ENCODE assay signal across 8 cellular contexts in the genomic region with DNA sequence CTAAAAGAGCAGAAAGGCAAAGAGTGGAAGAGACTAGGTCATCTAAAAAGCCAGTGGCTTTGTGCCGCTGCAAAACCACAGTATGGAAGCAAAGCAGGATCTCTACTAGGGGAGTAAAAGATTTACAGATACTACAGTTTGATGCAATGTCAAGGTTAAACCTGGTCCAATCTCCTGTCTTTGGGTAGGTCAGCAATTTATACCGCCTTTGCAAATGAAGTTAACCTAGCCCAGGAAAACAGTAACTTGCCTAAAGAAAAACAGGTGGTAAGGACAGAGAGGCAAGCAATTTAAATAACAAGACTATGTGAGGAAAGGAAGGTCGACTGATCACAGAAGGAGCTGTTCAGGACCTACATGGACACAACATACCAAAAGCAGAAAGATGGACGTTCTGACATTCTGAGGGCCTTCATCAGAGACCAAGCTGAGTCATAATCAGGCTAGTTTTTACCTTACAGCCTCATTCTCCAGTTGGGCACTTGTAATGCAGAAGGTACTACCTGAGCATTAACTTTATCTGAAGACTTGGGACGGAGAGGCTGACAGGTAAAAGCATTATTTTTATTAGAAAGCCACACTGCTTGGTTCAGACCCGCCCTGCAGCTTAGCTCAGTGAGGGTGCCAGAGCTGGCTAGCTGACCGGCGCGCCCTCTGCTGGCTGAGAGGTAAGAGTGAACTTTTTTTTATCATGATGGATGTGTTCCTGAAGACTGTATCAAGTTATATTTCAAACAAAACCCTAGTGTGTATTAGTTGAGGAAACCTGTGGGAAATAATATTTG. TPM values are rescaled to one million over a fixed set of nuclear protein-coding genes. Genes with fewer than 3 reads are reported as not detected.
DNase-seq lines count a peak whose midpoint lies in the region; ATAC-seq and TF ChIP-seq lines count a peak whose summit lies in the region.

No MANE protein-coding gene starts in this region.

- no peaks in the 10 kb centered on the region for H3K36me3 Mint-ChIP-seq in Calu3 (ENCODE audit: insufficient read depth, unreplicated experiment)
- H3K36me3 Mint-ChIP-seq in activated T-cell treated with anti-CD3 and anti-CD28 coated beads, Interleukin-2, amount 50 U/mL, for 72 hours (ENCODE audit: insufficient read depth in 2 of 2) = no peaks in the 10 kb centered on the region
- no peaks in the 10 kb centered on the region for H3K36me3 Mint-ChIP-seq in nephron (ENCODE audit: low read depth)

- H3K27ac Mint-ChIP-seq in Calu3 (ENCODE audit: unreplicated experiment) (no peak overlapping the region), nephron (peak overlapping the region in 2 of 3 experiments; percentile 62 to 86)
- peak overlapping the region; percentile 45 for H3K27ac Mint-ChIP-seq in activated T-cell treated with anti-CD3 and anti-CD28 coated beads, Interleukin-2, amount 50 U/mL, for 72 hours

- in situ Hi-C loops in Panc1 (cut with HindIII; ENCODE audit: low pct_unique_long_range_greater_than_20kb, low sequenced_read_pairs) = no loop called here

- DNase-seq in Calu3 (peak; percentile 76), HuH-7.5 (ENCODE audit: low spot score) (peak; percentile 44), Panc1 (ENCODE audit: low read depth, low spot score) (no peak), fibroblast of gingiva (ENCODE audit: low read depth) (peak; percentile 72)
- DNase-seq in activated T-cell treated with anti-CD3 and anti-CD28 coated beads, Interleukin-2, amount 50 U/mL, for 72 hours = peak; percentile 82 to 85
- DNase-seq in stimulated activated naive CD4-positive, alpha-beta T cell treated with Interleukin-2 at 50 U/mL for 16 hours (lab: John Stamatoyannopoulos, UW) = peak; percentile 80

- H3K9me3 Mint-ChIP-seq in Calu3 (ENCODE audit: low read depth, unreplicated experiment) (no peaks in the 10 kb centered on the region), nephron (no peaks in the 10 kb centered on the region)
- no peaks in the 10 kb centered on the region for H3K9me3 Mint-ChIP-seq in activated T-cell treated with anti-CD3 and anti-CD28 coated beads, Interleukin-2, amount 50 U/mL, for 72 hours

- peak; percentile 61 for TF ChIP-seq CTCF in Calu3 (IDR thresholded peaks at IDR 0.05; ENCODE audit: unreplicated experiment)
- peak; percentile 94 for TF ChIP-seq CTCF in Panc1 (IDR thresholded peaks at IDR 0.05)
- peak; percentile 85 to 95 (median 88) for TF ChIP-seq CTCF in nephron (IDR thresholded peaks at IDR 0.05; ENCODE audit: unreplicated experiment in 3 of 3)

- CTCF ChIA-PET in Calu3 (lab: Charles Lee) = interaction anchor here (0.7 to 2.9 kb wide), 7 partner anchors 100 to 281 kb away, joined by 3 to 54 read pairs (median 4); a partner anchor contains a TSS
- CTCF ChIA-PET in Panc1 (lab: Charles Lee) = interaction anchor here (0.6 to 3.1 kb wide), 7 partner anchors 73 to 280 kb away, joined by 3 to 13 read pairs (median 6); a partner anchor contains a TSS

- H3K36me3 ChIP-seq in Panc1 (ENCODE audit: control insufficient read depth, insufficient read depth, low read length) = no peaks in the 10 kb centered on the region

- intact Hi-C loops in Calu3 (cut with micrococcal nuclease; ENCODE audit: unreplicated experiment) = loop anchor here (1.0 to 2.0 kb wide), 2 partner anchors 109 to 169 kb away; no protein-coding TSS in a partner anchor
- intact Hi-C loops in Panc1 (cut with micrococcal nuclease; ENCODE audit: unreplicated experiment) = loop anchor here (1.0 kb wide), 1 partner anchor 168 kb away; no protein-coding TSS in a partner anchor

- H3K4me1 ChIP-seq in Panc1 (ENCODE audit: control insufficient read depth, insufficient read depth, low read length) = peaks cover 6% of the 10 kb centered on the region

- H3K27me3 Mint-ChIP-seq in Calu3 (ENCODE audit: unreplicated experiment) = no peaks in the 10 kb centered on the region
- no peaks in the 10 kb centered on the region for H3K27me3 Mint-ChIP-seq in activated T-cell treated with anti-CD3 and anti-CD28 coated beads, Interleukin-2, amount 50 U/mL, for 72 hours (ENCODE audit: low read depth)
- H3K27me3 Mint-ChIP-seq in nephron (ENCODE audit: low read depth) = no peaks in the 10 kb centered on the region

- BruUV-seq in Calu3 (replicated peaks; lab: Mats Ljungman, UMichigan) = no TSS peak
- no TSS peak for BruUV-seq in Panc1 (replicated peaks; lab: Mats Ljungman, UMichigan)

- POLR2A ChIA-PET in Panc1 (lab: Charles Lee) = interaction anchor here (0.5 kb wide), 1 partner anchor 162 kb away, joined by 3 read pairs; no protein-coding TSS in a partner anchor

- no peak overlapping the region for H3K4me3 ChIP-seq in Panc1 (ENCODE audit: low read depth in 2 of 2, low read length in 2 of 2)

- H3K27ac ChIP-seq in Panc1 (ENCODE audit: low read length) = peak overlapping the region; percentile 4; the same call in 1 of the 2 replicates

- H3K4me3 Mint-ChIP-seq in Calu3 (ENCODE audit: low read depth, unreplicated experiment) (no peak overlapping the region), nephron (peak overlapping the region; percentile 70 to 85 (median 83))
- peak overlapping the region; percentile 64 to 71 for H3K4me3 Mint-ChIP-seq in activated T-cell treated with anti-CD3 and anti-CD28 coated beads, Interleukin-2, amount 50 U/mL, for 72 hours

- no peaks in the 10 kb centered on the region for H3K27me3 ChIP-seq in Panc1 (ENCODE audit: control insufficient read depth, insufficient read depth, low read length)

- no peaks in the 10 kb centered on the region for H3K9me3 ChIP-seq in Panc1 (ENCODE audit: control insufficient read depth, insufficient read depth, low read depth, low read length)

- no peaks in the 10 kb centered on the region for H3K4me1 Mint-ChIP-seq in Calu3 (ENCODE audit: low read depth, unreplicated experiment)
- H3K4me1 Mint-ChIP-seq in activated T-cell treated with anti-CD3 and anti-CD28 coated beads, Interleukin-2, amount 50 U/mL, for 72 hours (ENCODE audit: low read depth) = peaks cover 60% of the 10 kb centered on the region
- H3K4me1 Mint-ChIP-seq in nephron = peaks cover 19% of the 10 kb centered on the region

- ATAC-seq in GM21447 (IDR thresholded peaks at IDR 0.05; ENCODE audit: unreplicated experiment) (peak; percentile 81), Panc1 (peak; percentile 92)
- peak; percentile 79 to 84 for ATAC-seq in activated T-cell treated with anti-CD3 and anti-CD28 coated beads, Interleukin-2, amount 50 U/mL, for 72 hours (replicated peaks in 1 of 2)

RNA-seq across cellular contexts. Expression of a gene that starts 15.9 kb away (rescaled TPM):
- total RNA-seq in Calu3 (2022) (0.83 and 1.3 TPM in 2 replicates), Panc1 (2021; ENCODE audit: unreplicated experiment) (not detected)
- polyA plus RNA-seq in Panc1 (2012; ENCODE audit: insufficient read length) = not detected
- under 1 TPM in 1 of 2 donors, not detected in 1; 0.30 TPM for total RNA-seq in activated T-cell treated with anti-CD3 and anti-CD28 coated beads, Interleukin-2, amount 50 U/mL, for 72 hours
